ENCODE assay signal across 8 cellular contexts in genomic region chr1:155272466-155273133, GRCh38. TPM values are rescaled to one million over a fixed set of nuclear protein-coding genes. Genes with fewer than 3 reads are reported as not detected.
A peak's percentile ranks its signal among the peaks of the same experiment; 100 is the strongest.
DNase-seq lines count a peak whose midpoint lies in the region; ATAC-seq, FAIRE-seq and TF ChIP-seq lines count a peak whose summit lies in the region.

No MANE protein-coding gene starts in this region.

- H3K27ac Mint-ChIP-seq in CD14-positive monocyte, result peak overlapping the region; percentile 78 to 95 (median 91)

- no peaks in the 10 kb centered on the region for H3K9me3 ChIP-seq in HUES6 (ENCODE audit: control insufficient read depth, insufficient read depth, low read depth, low read length)
- no peaks in the 10 kb centered on the region for H3K9me3 ChIP-seq in adipocyte (ENCODE audit: control insufficient read depth, low read length)
- H3K9me3 ChIP-seq in iPS DF 6.9 (ENCODE audit: control insufficient read depth, insufficient read depth, low read length), result no peaks in the 10 kb centered on the region
- H3K9me3 ChIP-seq in small intestine (ENCODE audit: control insufficient read depth, low read depth), result no peaks in the 10 kb centered on the region

- H3K36me3 ChIP-seq in HUES6 (ENCODE audit: control insufficient read depth, insufficient read depth, low read length) (peaks cover 38% of the 10 kb centered on the region), adipocyte (ENCODE audit: control insufficient read depth, insufficient read depth, low read length, severe bottlenecking) (peaks cover 38% of the 10 kb centered on the region), iPS DF 6.9 (ENCODE audit: control insufficient read depth, insufficient read depth, low read length) (peaks cover 29% of the 10 kb centered on the region), small intestine (ENCODE audit: control insufficient read depth in 2 of 2, insufficient read depth in 2 of 2, low read length in 2 of 2) (peaks cover 21 to 24% of the 10 kb centered on the region in 2 donors)

- H3K4me3 ChIP-seq in HUES6 (ENCODE audit: low read depth, low read length), result peak overlapping the region; percentile 80
- H3K4me3 ChIP-seq in adipocyte (ENCODE audit: low read length), result peak overlapping the region; percentile 83
- H3K4me3 ChIP-seq in iPS DF 6.9 (ENCODE audit: low read length), result peak overlapping the region; percentile 100
- peak overlapping the region; percentile 76 to 81 for H3K4me3 ChIP-seq in small intestine (ENCODE audit: low read depth in 1 of 2, low read length in 2 of 2)

- FAIRE-seq in small intestine (lab: Jason Lieb, UNC), result no peak

- intact Hi-C loops in CD14-positive monocyte (cut with micrococcal nuclease), result no loop called here

- DNase-seq in CD14-positive monocyte (ENCODE audit: low spot score) (no peak), adipocyte (ENCODE audit: low read depth) (peak; percentile 77), iPS DF 6.9 (ENCODE audit: low read depth, low spot score) (no peak), small intestine (peak; percentile 83), NCI-H774 (lab: John Stamatoyannopoulos, UW) (no peak)
- no peak for DNase-seq in activated CD4-positive, CD25-positive, alpha-beta regulatory T cell treated with anti-CD3 and anti-CD28 coated beads, Interleukin-2, amount 50 U/mL, for 72 hours

- ATAC-seq in HG02678 (IDR thresholded peaks at IDR 0.05; ENCODE audit: unreplicated experiment), result no peak

- H3K27me3 ChIP-seq in HUES6 (ENCODE audit: control insufficient read depth, insufficient read depth, low read length) (no peaks in the 10 kb centered on the region), adipocyte (replicated peaks; ENCODE audit: control insufficient read depth, insufficient read depth, low read length) (no peaks in the 10 kb centered on the region), iPS DF 6.9 (ENCODE audit: control insufficient read depth, insufficient read depth, low read length) (no peaks in the 10 kb centered on the region), small intestine (ENCODE audit: control insufficient read depth in 2 of 2, insufficient read depth in 2 of 2, low read length in 2 of 2) (no peaks in the 10 kb centered on the region)

- peak overlapping the region; percentile 90 to 93 for H3K4me3 Mint-ChIP-seq in CD14-positive monocyte

- WGBS in iPS DF 6.9 (ENCODE audit: insufficient coverage, insufficient read length), result no CpG with 5 or more reads among the region's 15 CpGs
- 3 to 11% (median 4%) methylated on average over 15 of the region's 15 CpGs for WGBS in small intestine, 3 donors

- H3K27me3 Mint-ChIP-seq in CD14-positive monocyte (ENCODE audit: low read depth in 3 of 3), result peaks cover 0 to 1% (median under 1%) of the 10 kb centered on the region in 3 donors

- H3K9me3 Mint-ChIP-seq in CD14-positive monocyte, result no peaks in the 10 kb centered on the region

- H3K27ac ChIP-seq in HUES6 (ENCODE audit: low read depth, low read length) (peak overlapping the region; percentile 82; the same call in 1 of the 2 replicates), iPS DF 6.9 (ENCODE audit: low read length) (no peak overlapping the region), small intestine (ENCODE audit: low read depth in 1 of 2, low read length in 1 of 2) (peak overlapping the region; percentile 82 to 91)

- H3K4me1 ChIP-seq in HUES6 (ENCODE audit: control insufficient read depth, insufficient read depth, low read length), result peaks cover 12% of the 10 kb centered on the region
- peaks cover 19% of the 10 kb centered on the region for H3K4me1 ChIP-seq in adipocyte (ENCODE audit: control insufficient read depth, insufficient read depth, low read length)
- peaks cover 3% of the 10 kb centered on the region; the same call in 1 of the 2 replicates for H3K4me1 ChIP-seq in iPS DF 6.9 (ENCODE audit: control insufficient read depth, insufficient read depth, low read length)
- peaks cover 0 to 8% of the 10 kb centered on the region in 2 donors for H3K4me1 ChIP-seq in small intestine (ENCODE audit: control insufficient read depth in 2 of 2, insufficient read depth in 1 of 2, low read depth in 1 of 2, low read length in 1 of 2)

- peaks cover 22% of the 10 kb centered on the region for H3K4me1 Mint-ChIP-seq in CD14-positive monocyte

- no peak for TF ChIP-seq CTCF in CD14-positive monocyte (IDR thresholded peaks at IDR 0.05)

- H3K9ac ChIP-seq in HUES6 (ENCODE audit: low read length) (peak overlapping the region; percentile 87), adipocyte (ENCODE audit: low read length) (peak overlapping the region; percentile 86)

- peaks cover 33 to 38% of the 10 kb centered on the region in 2 donors for H3K36me3 Mint-ChIP-seq in CD14-positive monocyte

RNA-seq across cellular contexts. Expression of gene CLK2, which starts 0.7 kb away (rescaled TPM):
- 1 to 10 TPM; 7.3 to 9.6 TPM for polyA plus RNA-seq in CD14-positive monocyte
- polyA plus RNA-seq in small intestine, result 10 to 100 TPM; 27.0 to 41.6 (median 33.8) TPM

RNA-seq across cellular contexts. Expression of gene HCN3, which starts 4.7 kb away (rescaled TPM):
- under 1 TPM in 1 of 2 donors, not detected in 1; 0.15 TPM for polyA plus RNA-seq in CD14-positive monocyte
- 10 to 100 TPM in 1 of 3 donors, 1 to 10 TPM in 2; 4.0 to 11.9 (median 4.3) TPM for polyA plus RNA-seq in small intestine

RNA-seq across cellular contexts. Expression of gene SCAMP3, which starts 10.4 kb away (rescaled TPM):
- polyA plus RNA-seq in CD14-positive monocyte (10 to 100 TPM; 64.9 to 69.8 TPM), small intestine (10 to 100 TPM; 32.7 to 61.8 (median 49.7) TPM)

RNA-seq across cellular contexts. Expression of gene ENTREP3, which starts 17.3 kb away (rescaled TPM):
- polyA plus RNA-seq in CD14-positive monocyte, result 1 to 10 TPM in 1 of 2 donors, under 1 TPM in 1; 0.87 to 1.9 TPM
- 10 to 100 TPM; 14.3 to 21.3 (median 15.2) TPM for polyA plus RNA-seq in small intestine

RNA-seq across cellular contexts. Expression of gene PKLR, which starts 28.6 kb away (rescaled TPM):
- polyA plus RNA-seq in CD14-positive monocyte, result not detected
- polyA plus RNA-seq in small intestine, result 1 to 10 TPM; 3.8 to 9.2 (median 5.7) TPM

Comparison
In these comparisons a context has a peak if more than half of its experiments do, and no peak if none do; other contexts are left out.
1. DNase-seq: peak in adipocyte (single experiment) and small intestine (single experiment); none in CD14-positive monocyte (single experiment), iPS DF 6.9 (single experiment), activated CD4-positive, CD25-positive, alpha-beta regulatory T cell treated with anti-CD3 and anti-CD28 coated beads, Interleukin-2, amount 50 U/mL, for 72 hours (single experiment) and NCI-H774 (single experiment).
2. RNA of gene HCN3, which starts 4.7 kb away (polyA plus RNA-seq): 4.0 to 11.9 TPM in small intestine; 0.15 TPM in CD14-positive monocyte; every median in the first group is over 4 times any median in the second.
3. Peak in every context shown above with its lines, with median percentiles within 50 percentile points of each other: H3K4me3 ChIP-seq.